ENCODE assay signal across 14 cellular contexts in genomic region chr6:119497988-119498727, GRCh38.
DNase-seq lines count a peak whose midpoint lies in the region; ATAC-seq and TF ChIP-seq lines count a peak whose summit lies in the region.
"Had no signal": no experiment of that assay in that cellular context is flagged by ENCODE, and none has a peak within 500 bp of the region (broad histone marks: within the 10 kb centered on the region; RNA-seq: fewer than 3 reads in every experiment).

No MANE protein-coding gene starts in this region.

- no peak overlapping the region for H3K4me3 Mint-ChIP-seq in nephron progenitor cell

- H3K9me2 ChIP-seq in Karpas-422 (replicated peaks; ENCODE audit: insufficient read depth, low read length) = no peaks in the 10 kb centered on the region

- no peak overlapping the region for H3K4me2 ChIP-seq in Karpas-422 (ENCODE audit: low read depth, low read length, poor library complexity, severe bottlenecking)
- H3K4me2 ChIP-seq: BLaER1 treated with 17β-estradiol and CSF1 and Interleukin-3, amounts not matched to agents 10 nM and 100 nM had no signal

- H3K4me3 ChIP-seq in right lobe of liver (no peak overlapping the region), Karpas-422 (ENCODE audit: low read length) (no peak overlapping the region)
- H3K4me3 ChIP-seq: BLaER1 treated with 17β-estradiol and CSF1 and Interleukin-3, amounts not matched to agents 10 nM and 100 nM; HAP-1 had no signal

- H3K36me3 ChIP-seq in right lobe of liver (no peaks in the 10 kb centered on the region), Karpas-422 (ENCODE audit: insufficient read depth, low read length) (no peaks in the 10 kb centered on the region)
- H3K36me3 ChIP-seq: BLaER1 treated with 17β-estradiol and CSF1 and Interleukin-3, amounts not matched to agents 10 nM and 100 nM; HAP-1 had no signal

- H3K9me3 ChIP-seq in right lobe of liver (no peaks in the 10 kb centered on the region), Karpas-422 (ENCODE audit: low read length) (no peaks in the 10 kb centered on the region)
- H3K9me3 ChIP-seq: BLaER1 treated with 17β-estradiol and CSF1 and Interleukin-3, amounts not matched to agents 10 nM and 100 nM; HAP-1 had no signal

- H3K36me3 Mint-ChIP-seq in nephron progenitor cell (ENCODE audit: low read depth) = no peaks in the 10 kb centered on the region

- no peaks in the 10 kb centered on the region for H4K20me1 ChIP-seq in Karpas-422 (ENCODE audit: insufficient read depth, low read depth, low read length)
- H4K20me1 ChIP-seq: BLaER1 treated with 17β-estradiol and CSF1 and Interleukin-3, amounts not matched to agents 10 nM and 100 nM had no signal

- ATAC-seq in right lobe of liver = peak; percentile 17 to 66 (median 49)

- H3K27me3 Mint-ChIP-seq in nephron progenitor cell (ENCODE audit: low read depth, poor library complexity) = peaks cover 7% of the 10 kb centered on the region

- WGBS in right lobe of liver (ENCODE audit: insufficient coverage, low coverage, low lambda C conversion rate, missing lambda C conversion rate) = 13% methylated on average over 3 of the region's 3 CpGs

- no peaks in the 10 kb centered on the region for H3K79me2 ChIP-seq in Karpas-422 (ENCODE audit: low read length)

- H3K27ac ChIP-seq in right lobe of liver = peak overlapping the region in 1 of 3 donors; percentile 35
- no peak overlapping the region for H3K27ac ChIP-seq in Karpas-422 (ENCODE audit: low read length)
- H3K27ac ChIP-seq: BLaER1 treated with 17β-estradiol and CSF1 and Interleukin-3, amounts not matched to agents 10 nM and 100 nM had no signal

- H3K27ac Mint-ChIP-seq in nephron progenitor cell = no peak overlapping the region

- H2AFZ ChIP-seq in Karpas-422 (ENCODE audit: low read length) = no peak overlapping the region

- TF ChIP-seq POLR2A in right lobe of liver (IDR thresholded peaks at IDR 0.05) = no peak

- no peak for TF ChIP-seq CTCF in right lobe of liver (IDR thresholded peaks at IDR 0.05)
- no peak for TF ChIP-seq CTCF in nephron progenitor cell (IDR thresholded peaks at IDR 0.05)

- intact Hi-C loops in right lobe of liver (cut with DNase I) = no loop called here

- H3K27me3 ChIP-seq in right lobe of liver = no peaks in the 10 kb centered on the region
- H3K27me3 ChIP-seq in Karpas-422 (ENCODE audit: low read length) = no peaks in the 10 kb centered on the region
- H3K27me3 ChIP-seq: BLaER1 treated with 17β-estradiol and CSF1 and Interleukin-3, amounts not matched to agents 10 nM and 100 nM had no signal

- DNase-seq in NCI-H510A treated with DMSO at 0.1 percent for 48 hours (lab: John Stamatoyannopoulos, UW) (peak; percentile 36), NCI-H510A (lab: John Stamatoyannopoulos, UW) (no peak), NCI-H69 (lab: John Stamatoyannopoulos, UW) (peak; percentile 69), cerebellum (ENCODE audit: low spot score) (peak; percentile 11), right lobe of liver (no peak), SIG-M5 (lab: John Stamatoyannopoulos, UW) (no peak), nephron progenitor cell (no peak), Karpas-422 (no peak)
- DNase-seq: 8988T, IMR-90, NCI-H1436 treated with DMSO at 0.1 percent for 48 hours, NCI-H526 treated with DMSO at 0.1 percent for 48 hours had no signal

- peaks cover 0 to 35% (median 18%) of the 10 kb centered on the region in 4 donors for H3K4me1 ChIP-seq in right lobe of liver
- no peaks in the 10 kb centered on the region for H3K4me1 ChIP-seq in Karpas-422 (ENCODE audit: low read length)
- H3K4me1 ChIP-seq: HAP-1 had no signal

- peaks cover 4% of the 10 kb centered on the region for H3K9me3 Mint-ChIP-seq in nephron progenitor cell

- H3K9ac ChIP-seq in Karpas-422 (ENCODE audit: low read length) = no peak overlapping the region
- H3K9ac ChIP-seq: BLaER1 treated with 17β-estradiol and CSF1 and Interleukin-3, amounts not matched to agents 10 nM and 100 nM had no signal

- H3K4me1 Mint-ChIP-seq in nephron progenitor cell = peaks cover 37% of the 10 kb centered on the region

Comparison
In these comparisons a context has a peak if more than half of its experiments do, and no peak if none do; other contexts are left out.
1. DNase-seq: peak in NCI-H510A treated with DMSO at 0.1 percent for 48 hours (single experiment), NCI-H69 (single experiment) and cerebellum (single experiment); none in NCI-H510A (single experiment), right lobe of liver (0 of 3), SIG-M5 (single experiment), nephron progenitor cell (single experiment) and Karpas-422 (single experiment).